In the genomic region with DNA sequence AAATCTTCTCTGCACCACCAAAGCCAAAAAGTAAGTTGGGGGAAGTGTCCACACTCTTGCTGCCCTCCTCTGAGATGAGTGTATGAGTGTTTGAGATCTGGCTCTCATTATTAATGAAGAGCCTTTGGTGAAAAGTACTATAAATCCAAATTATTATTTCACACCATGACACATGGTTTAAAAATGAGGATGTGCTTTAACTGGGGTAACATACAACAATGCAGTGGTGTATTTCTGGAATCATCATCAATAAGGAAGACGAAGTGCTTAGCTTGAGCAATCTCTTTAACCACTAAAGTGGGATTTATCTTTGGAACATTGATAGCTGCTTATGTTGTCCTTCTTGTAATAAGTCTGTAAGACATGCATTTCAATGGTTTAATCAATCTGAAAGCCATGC, we compare ENCODE assay signal across 26 cellular contexts.
"Had no signal": no experiment of that assay in that cellular context is flagged by ENCODE, and none has a peak within 500 bp of the region (broad histone marks: within the 10 kb centered on the region; RNA-seq: fewer than 3 reads in every experiment).

No MANE protein-coding gene starts in this region.

- ATAC-seq: activated T-cell treated with anti-CD3 and anti-CD28 coated beads, Interleukin-2, amount 50 U/mL, for 72 hours; body of pancreas; gastrocnemius medialis; left cardiac atrium; right lobe of liver; stimulated activated memory B cell treated with anti-CD40 and anti-IgM and Interleukin-4, amounts not matched to agents 10 μg/mL and 1 μg/mL and 100 μg/mL, for 72 hours; T-helper 17 cell had no signal

- H3K4me1 ChIP-seq: body of pancreas, gastrocnemius medialis, parathyroid adenoma, right lobe of liver, stomach, suprapubic skin, tibial nerve, uterus had no signal

- H3K79me2 ChIP-seq: parathyroid adenoma had no signal

- H3K9me3 Mint-ChIP-seq: activated CD4-positive, alpha-beta memory T cell treated with anti-CD3 and anti-CD28 coated beads for 36 hours; activated naive CD4-positive, alpha-beta T cell treated with anti-CD3 and anti-CD28 coated beads for 36 hours; activated naive CD8-positive, alpha-beta T cell treated with anti-CD3 and anti-CD28 coated beads, Interleukin-2, amount 10 ng/mL, durations not matched to agents 7 days and 5 days; activated T-cell treated with anti-CD3 and anti-CD28 coated beads, Interleukin-2, amount 50 U/mL, for 72 hours; dendritic cell treated with granulocyte-macrophage colony-stimulating factor and Interleukin-4, amounts not matched to agents 40 ng/mL and 50 ng/mL, for 4 days; nephron progenitor cell; stimulated activated memory B cell treated with anti-CD40 and anti-IgM and Interleukin-4, amounts not matched to agents 10 μg/mL and 1 μg/mL and 100 μg/mL, for 72 hours had no signal

- H3K27ac Mint-ChIP-seq: activated CD4-positive, alpha-beta memory T cell treated with anti-CD3 and anti-CD28 coated beads for 36 hours; activated naive CD4-positive, alpha-beta T cell treated with anti-CD3 and anti-CD28 coated beads for 36 hours; activated naive CD8-positive, alpha-beta T cell treated with anti-CD3 and anti-CD28 coated beads, Interleukin-2, amount 10 ng/mL, durations not matched to agents 7 days and 5 days; activated T-cell treated with anti-CD3 and anti-CD28 coated beads, Interleukin-2, amount 50 U/mL, for 72 hours; dendritic cell treated with granulocyte-macrophage colony-stimulating factor and Interleukin-4, amounts not matched to agents 40 ng/mL and 50 ng/mL, for 4 days; nephron progenitor cell; stimulated activated memory B cell treated with anti-CD40 and anti-IgM and Interleukin-4, amounts not matched to agents 10 μg/mL and 1 μg/mL and 100 μg/mL, for 72 hours; T-helper 17 cell had no signal

- H3K9ac ChIP-seq: parathyroid adenoma had no signal

- DNase-seq: activated CD4-positive, alpha-beta memory T cell treated with anti-CD3 and anti-CD28 coated beads for 36 hours; activated CD4-positive, alpha-beta T cell treated with anti-CD3 and anti-CD28 coated beads for 48 hours; activated effector memory CD4-positive, alpha-beta T cell treated with Interleukin-2 at 50 U/mL for 16 hours; activated naive CD4-positive, alpha-beta T cell treated with anti-CD3 and anti-CD28 coated beads for 36 hours; activated naive CD8-positive, alpha-beta T cell treated with anti-CD3 and anti-CD28 coated beads, Interleukin-2, amount 10 ng/mL, durations not matched to agents 7 days and 5 days; activated T-cell treated with anti-CD3 and anti-CD28 coated beads, Interleukin-2, amount 50 U/mL, for 72 hours; body of pancreas; effector CD4-positive, alpha-beta T cell; gastrocnemius medialis; hippocampal formation; left cardiac atrium; mesenchymal stem cell; nephron progenitor cell; right lobe of liver; stimulated activated CD4-positive, alpha-beta T cell treated with anti-CD3 and anti-CD28 coated beads, Interleukin-15, amount 100 ng/mL, for 24 hours; stomach; T-helper 17 cell; uterus had no signal

- H3K9me3 ChIP-seq: body of pancreas, gastrocnemius medialis, right lobe of liver, stomach, suprapubic skin, tibial nerve, uterus had no signal

- H3K27ac ChIP-seq: body of pancreas, gastrocnemius medialis, parathyroid adenoma, right lobe of liver, stomach, suprapubic skin, tibial nerve, uterus had no signal

- H3K27me3 ChIP-seq: body of pancreas, gastrocnemius medialis, right lobe of liver, stomach, suprapubic skin, tibial nerve, uterus had no signal

- H3K27me3 Mint-ChIP-seq: activated naive CD8-positive, alpha-beta T cell treated with anti-CD3 and anti-CD28 coated beads, Interleukin-2, amount 10 ng/mL, durations not matched to agents 7 days and 5 days; dendritic cell treated with granulocyte-macrophage colony-stimulating factor and Interleukin-4, amounts not matched to agents 40 ng/mL and 50 ng/mL, for 4 days; stimulated activated memory B cell treated with anti-CD40 and anti-IgM and Interleukin-4, amounts not matched to agents 10 μg/mL and 1 μg/mL and 100 μg/mL, for 72 hours; T-helper 17 cell had no signal

- H3K4me2 ChIP-seq: smooth muscle cell had no signal

- H3K36me3 ChIP-seq: gastrocnemius medialis, right lobe of liver, stomach, suprapubic skin, tibial nerve, uterus had no signal

- H2AFZ ChIP-seq: parathyroid adenoma had no signal

- H3K36me3 Mint-ChIP-seq: activated CD4-positive, alpha-beta memory T cell treated with anti-CD3 and anti-CD28 coated beads for 36 hours; activated naive CD8-positive, alpha-beta T cell treated with anti-CD3 and anti-CD28 coated beads, Interleukin-2, amount 10 ng/mL, durations not matched to agents 7 days and 5 days; stimulated activated memory B cell treated with anti-CD40 and anti-IgM and Interleukin-4, amounts not matched to agents 10 μg/mL and 1 μg/mL and 100 μg/mL, for 72 hours had no signal

- FAIRE-seq: endometrium, islet of Langerhans had no signal

- H3K4me1 Mint-ChIP-seq: activated naive CD8-positive, alpha-beta T cell treated with anti-CD3 and anti-CD28 coated beads, Interleukin-2, amount 10 ng/mL, durations not matched to agents 7 days and 5 days; nephron progenitor cell had no signal

- H3K4me3 ChIP-seq: body of pancreas, gastrocnemius medialis, right lobe of liver, smooth muscle cell, stomach, suprapubic skin, tibial nerve, uterus had no signal

- H3K4me3 Mint-ChIP-seq: activated CD4-positive, alpha-beta memory T cell treated with anti-CD3 and anti-CD28 coated beads for 36 hours; activated naive CD4-positive, alpha-beta T cell treated with anti-CD3 and anti-CD28 coated beads for 36 hours; activated naive CD8-positive, alpha-beta T cell treated with anti-CD3 and anti-CD28 coated beads, Interleukin-2, amount 10 ng/mL, durations not matched to agents 7 days and 5 days; activated T-cell treated with anti-CD3 and anti-CD28 coated beads, Interleukin-2, amount 50 U/mL, for 72 hours; dendritic cell treated with granulocyte-macrophage colony-stimulating factor and Interleukin-4, amounts not matched to agents 40 ng/mL and 50 ng/mL, for 4 days; nephron progenitor cell; stimulated activated memory B cell treated with anti-CD40 and anti-IgM and Interleukin-4, amounts not matched to agents 10 μg/mL and 1 μg/mL and 100 μg/mL, for 72 hours; T-helper 17 cell had no signal
